Comparison of ENCODE assay signal across 10 cellular contexts in the genomic region with DNA sequence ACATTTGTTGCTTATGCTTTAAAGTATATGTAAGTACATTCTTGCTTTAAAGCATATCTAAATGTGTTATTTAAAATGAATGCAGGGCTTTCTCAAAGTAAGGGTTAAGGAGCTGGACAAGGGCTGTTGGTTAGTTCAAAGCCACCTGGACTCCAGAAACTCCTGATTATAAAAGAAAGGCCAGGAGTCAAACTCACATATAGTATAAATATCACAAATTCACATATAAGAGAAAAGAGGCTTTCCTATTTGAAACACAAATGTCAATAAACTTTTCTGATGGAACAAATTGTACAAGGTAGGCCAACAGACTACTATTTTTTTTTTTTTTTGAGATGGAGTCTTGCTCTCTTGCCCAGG.
DNase-seq lines count a peak whose midpoint lies in the region; ATAC-seq and TF ChIP-seq lines count a peak whose summit lies in the region.
"Had no signal": no experiment of that assay in that cellular context is flagged by ENCODE, and none has a peak within 500 bp of the region (broad histone marks: within the 10 kb centered on the region; RNA-seq: fewer than 3 reads in every experiment).

No MANE protein-coding gene starts in this region.

- peaks cover 44% of the 10 kb centered on the region for H3K4me1 Mint-ChIP-seq in activated T-helper 2 cell treated with anti-CD3 and anti-CD28 coated beads, Interferon-gamma antibody, Interleukin-2, Interleukin-4, amounts not matched to agents 10 μg/mL and 5 μg/mL and 100 μg/mL, durations not matched to agents 14 hours and 24 hours and 36 hours (ENCODE audit: low read depth)

- H3K4me3 ChIP-seq in DOHH2 (ENCODE audit: low read length) (peak overlapping the region; percentile 62), psoas muscle (no peak overlapping the region)

- H3K79me2 ChIP-seq in DOHH2 (ENCODE audit: control insufficient read depth, low read length): peaks cover 21% of the 10 kb centered on the region

- H3K4me2 ChIP-seq in DOHH2 (ENCODE audit: low read length): peak overlapping the region; percentile 87

- H3K27ac ChIP-seq in DOHH2 (ENCODE audit: low read depth, low read length): peak overlapping the region; percentile 90
- H3K27ac ChIP-seq in psoas muscle: peak overlapping the region; percentile 80

- no peak for TF ChIP-seq CTCF in DOHH2 (IDR thresholded peaks at IDR 0.05; ENCODE audit: low read depth, low read length, poor library complexity, severe bottlenecking)
- TF ChIP-seq CTCF in psoas muscle (IDR thresholded peaks at IDR 0.05): no peak

- H3K9me3 ChIP-seq in DOHH2 (ENCODE audit: control insufficient read depth, insufficient read depth, low read length) (no peaks in the 10 kb centered on the region), psoas muscle (no peaks in the 10 kb centered on the region)

- no peaks in the 10 kb centered on the region for H3K27me3 Mint-ChIP-seq in activated T-helper 2 cell treated with anti-CD3 and anti-CD28 coated beads, Interferon-gamma antibody, Interleukin-2, Interleukin-4, amounts not matched to agents 10 μg/mL and 5 μg/mL and 100 μg/mL, durations not matched to agents 14 hours and 24 hours and 36 hours (ENCODE audit: low read depth)

- peak overlapping the region; percentile 82 for H3K4me3 Mint-ChIP-seq in activated T-helper 2 cell treated with anti-CD3 and anti-CD28 coated beads, Interferon-gamma antibody, Interleukin-2, Interleukin-4, amounts not matched to agents 10 μg/mL and 5 μg/mL and 100 μg/mL, durations not matched to agents 14 hours and 24 hours and 36 hours (ENCODE audit: low read depth)
- H3K4me3 Mint-ChIP-seq: mesothelial cell of epicardium had no signal

- peaks cover 71% of the 10 kb centered on the region for H3K4me1 ChIP-seq in DOHH2 (ENCODE audit: control insufficient read depth, low read length)
- peaks cover 66% of the 10 kb centered on the region for H3K4me1 ChIP-seq in psoas muscle

- DNase-seq in activated T-helper 2 cell treated with anti-CD3 and anti-CD28 coated beads, Interferon-gamma antibody, Interleukin-2, Interleukin-4, amounts not matched to agents 10 μg/mL and 5 μg/mL and 100 μg/mL, durations not matched to agents 14 hours and 24 hours and 36 hours (ENCODE audit: low spot score): no peak
- DNase-seq in psoas muscle: no peak
- DNase-seq in ureter (ENCODE audit: low spot score): no peak
- DNase-seq in DMS79 (lab: John Stamatoyannopoulos, UW): no peak
- DNase-seq: glutamatergic neuron had no signal

- peaks cover 16% of the 10 kb centered on the region for H3K36me3 Mint-ChIP-seq in activated T-helper 2 cell treated with anti-CD3 and anti-CD28 coated beads, Interferon-gamma antibody, Interleukin-2, Interleukin-4, amounts not matched to agents 10 μg/mL and 5 μg/mL and 100 μg/mL, durations not matched to agents 14 hours and 24 hours and 36 hours (ENCODE audit: low read depth)

- H3K9me3 Mint-ChIP-seq in activated T-helper 2 cell treated with anti-CD3 and anti-CD28 coated beads, Interferon-gamma antibody, Interleukin-2, Interleukin-4, amounts not matched to agents 10 μg/mL and 5 μg/mL and 100 μg/mL, durations not matched to agents 14 hours and 24 hours and 36 hours: no peaks in the 10 kb centered on the region
- H3K9me3 Mint-ChIP-seq: mesothelial cell of epicardium had no signal

- H3K36me3 ChIP-seq in DOHH2 (ENCODE audit: control insufficient read depth, low read length): peaks cover 11% of the 10 kb centered on the region
- H3K36me3 ChIP-seq in psoas muscle (ENCODE audit: insufficient read depth in 1 of 2, low read depth in 1 of 2): peaks cover 0 to 7% of the 10 kb centered on the region in 2 donors

- peaks cover 25% of the 10 kb centered on the region for H3F3A ChIP-seq in DOHH2 (ENCODE audit: control insufficient read depth, insufficient read depth)

- ATAC-seq in GM21529 (IDR thresholded peaks at IDR 0.05; ENCODE audit: unreplicated experiment) (peak; percentile 17), psoas muscle (no peak), HG03565 (IDR thresholded peaks at IDR 0.05; ENCODE audit: unreplicated experiment) (no peak)
- ATAC-seq: SK-N-SH treated with all-trans-retinoic acid at 6 μM for 48 hours had no signal

- H3K27me3 ChIP-seq in DOHH2 (ENCODE audit: control insufficient read depth, low read length) (no peaks in the 10 kb centered on the region), psoas muscle (ENCODE audit: insufficient read depth in 3 of 3, low read length in 2 of 3) (no peaks in the 10 kb centered on the region)

- intact Hi-C loops in activated T-helper 2 cell treated with anti-CD3 and anti-CD28 coated beads, Interferon-gamma antibody, Interleukin-2, Interleukin-4, amounts not matched to agents 10 μg/mL and 5 μg/mL and 100 μg/mL, durations not matched to agents 14 hours and 24 hours and 36 hours (cut with micrococcal nuclease): loop anchor here (2.0 to 5.0 kb wide), 4 partner anchors 16 to 90 kb away; no protein-coding TSS in a partner anchor
- intact Hi-C loops in psoas muscle (cut with DNase I): loop anchor here (5.0 to 10.0 kb wide), 2 partner anchors 35 to 62 kb away; no protein-coding TSS in a partner anchor

- no peaks in the 10 kb centered on the region for H3K9me2 ChIP-seq in DOHH2 (replicated peaks; ENCODE audit: control insufficient read depth, low read length)

- H4K20me1 ChIP-seq in DOHH2 (ENCODE audit: control insufficient read depth, insufficient read depth, low read depth, low read length): no peaks in the 10 kb centered on the region

- H3K27ac Mint-ChIP-seq in activated T-helper 2 cell treated with anti-CD3 and anti-CD28 coated beads, Interferon-gamma antibody, Interleukin-2, Interleukin-4, amounts not matched to agents 10 μg/mL and 5 μg/mL and 100 μg/mL, durations not matched to agents 14 hours and 24 hours and 36 hours: peak overlapping the region; percentile 99
- H3K27ac Mint-ChIP-seq: mesothelial cell of epicardium had no signal
